Comparison of ENCODE assay signal across 15 cellular contexts in genomic region chr16:2756288-2757015, GRCh38. TPM values are rescaled to one million over a fixed set of nuclear protein-coding genes. Genes with fewer than 3 reads are reported as not detected.
DNase-seq lines count a peak whose midpoint lies in the region; ATAC-seq, FAIRE-seq and TF ChIP-seq lines count a peak whose summit lies in the region.
"Had no signal": no experiment of that assay in that cellular context is flagged by ENCODE, and none has a peak within 500 bp of the region (broad histone marks: within the 10 kb centered on the region; RNA-seq: fewer than 3 reads in every experiment).

No MANE protein-coding gene starts in this region.

- H3K4me1 Mint-ChIP-seq in T-helper 2 cell treated with Interferon-gamma antibody and Interleukin-4, amounts not matched to agents 5 μg/mL and 100 μg/mL, for 36 hours (ENCODE audit: low read depth) = peaks cover 41% of the 10 kb centered on the region
- H3K4me1 Mint-ChIP-seq in effector memory CD8-positive, alpha-beta T cell (ENCODE audit: low read depth in 2 of 2) = peaks cover 43 to 62% of the 10 kb centered on the region in 2 donors

- H3K27me3 Mint-ChIP-seq in T-helper 2 cell treated with Interferon-gamma antibody and Interleukin-4, amounts not matched to agents 5 μg/mL and 100 μg/mL, for 36 hours (ENCODE audit: low read depth) = no peaks in the 10 kb centered on the region
- H3K27me3 Mint-ChIP-seq in effector memory CD8-positive, alpha-beta T cell = no peaks in the 10 kb centered on the region

- no peak for FAIRE-seq in H54 (lab: Jason Lieb, UNC)
- FAIRE-seq: A204.1, endothelial cell of umbilical vein had no signal

- peaks cover 78% of the 10 kb centered on the region for H3K36me3 Mint-ChIP-seq in T-helper 2 cell treated with Interferon-gamma antibody and Interleukin-4, amounts not matched to agents 5 μg/mL and 100 μg/mL, for 36 hours (ENCODE audit: low read depth)
- peaks cover 87% of the 10 kb centered on the region for H3K36me3 Mint-ChIP-seq in effector memory CD8-positive, alpha-beta T cell (ENCODE audit: insufficient read depth)

- no peak overlapping the region for H3K4me3 Mint-ChIP-seq in T-helper 2 cell treated with Interferon-gamma antibody and Interleukin-4, amounts not matched to agents 5 μg/mL and 100 μg/mL, for 36 hours
- peak overlapping the region in 1 of 2 donors; percentile 98 for H3K4me3 Mint-ChIP-seq in effector memory CD8-positive, alpha-beta T cell

- TF ChIP-seq POLR2A in H54 (IDR thresholded peaks at IDR 0.05; ENCODE audit: low read depth, low read length) = no peak

- peak overlapping the region; percentile 26 for H3K27ac Mint-ChIP-seq in T-helper 2 cell treated with Interferon-gamma antibody and Interleukin-4, amounts not matched to agents 5 μg/mL and 100 μg/mL, for 36 hours
- peak overlapping the region; percentile 88 to 99 for H3K27ac Mint-ChIP-seq in effector memory CD8-positive, alpha-beta T cell

- H3K27ac ChIP-seq in HEK293 (ENCODE audit: extremely low read depth, low read depth, low read length) = 0 out of 2 replicates have a peak overlapping the region, but pooled peaks have one; percentile 2

- no peaks in the 10 kb centered on the region for H3K9me3 Mint-ChIP-seq in T-helper 2 cell treated with Interferon-gamma antibody and Interleukin-4, amounts not matched to agents 5 μg/mL and 100 μg/mL, for 36 hours
- no peaks in the 10 kb centered on the region for H3K9me3 Mint-ChIP-seq in effector memory CD8-positive, alpha-beta T cell

- H3K36me3 ChIP-seq in HEK293 (ENCODE audit: control insufficient read depth in 2 of 2, insufficient read depth in 1 of 2, low read length in 2 of 2) = peaks cover 51 to 80% of the 10 kb centered on the region in 2 experiments

- TF ChIP-seq CTCF in HEK293 (tag by site-specific recombination; IDR thresholded peaks at IDR 0.05) = no peak

- H3K4me3 ChIP-seq in HEK293 (ENCODE audit: low read depth, low read length) = no peak overlapping the region

- no peak for ATAC-seq in effector memory CD8-positive, alpha-beta T cell (replicated peaks)
- ATAC-seq in HG02759 (IDR thresholded peaks at IDR 0.05; ENCODE audit: unreplicated experiment) = no peak

- no peaks in the 10 kb centered on the region for H3K9me3 ChIP-seq in HEK293 (ENCODE audit: control insufficient read depth, insufficient read depth, low read depth, low read length)

- intact Hi-C loops in posterior vena cava (cut with DNase I) = no loop called here

- CTCF ChIA-PET in HEK293 (lab: Yijun Ruan, JAX) = interaction anchor here (0.6 kb wide), 1 partner anchor 104 kb away, joined by 4 read pairs; no protein-coding TSS in a partner anchor

- peaks cover 5% of the 10 kb centered on the region for H3K4me1 ChIP-seq in HEK293 (ENCODE audit: control insufficient read depth, insufficient read depth, low read length)

- POLR2A ChIA-PET in HEK293 (lab: Yijun Ruan, JAX) = interaction anchor here (0.7 to 1.8 kb wide), 3 partner anchors 12 to 153 kb away, joined by 3 to 4 read pairs (median 4); no protein-coding TSS in a partner anchor

- DNase-seq in T-helper 2 cell treated with Interferon-gamma antibody and Interleukin-4, amounts not matched to agents 5 μg/mL and 100 μg/mL, for 36 hours (ENCODE audit: low spot score) = no peak
- DNase-seq in T-helper 2 cell (no peak), posterior vena cava (ENCODE audit: low spot score) (peak; percentile 64), NCI-H2081 treated with DMSO at 0.1 percent for 48 hours (lab: John Stamatoyannopoulos, UW) (no peak), H54 (ENCODE audit: insufficient read length, low spot score) (no peak)
- DNase-seq in effector memory CD8-positive, alpha-beta T cell = no peak
- DNase-seq: Kasumi-1, midbrain had no signal

TF ChIP-seq in HEK293, 187 proteins besides CTCF, POLR2A, EP300 and RAD21:
- TF ChIP-seq PRDM1 (tag by site-specific recombination; IDR thresholded peaks at IDR 0.05) = peak; percentile 69
- TF ChIP-seq, protein P1, sequence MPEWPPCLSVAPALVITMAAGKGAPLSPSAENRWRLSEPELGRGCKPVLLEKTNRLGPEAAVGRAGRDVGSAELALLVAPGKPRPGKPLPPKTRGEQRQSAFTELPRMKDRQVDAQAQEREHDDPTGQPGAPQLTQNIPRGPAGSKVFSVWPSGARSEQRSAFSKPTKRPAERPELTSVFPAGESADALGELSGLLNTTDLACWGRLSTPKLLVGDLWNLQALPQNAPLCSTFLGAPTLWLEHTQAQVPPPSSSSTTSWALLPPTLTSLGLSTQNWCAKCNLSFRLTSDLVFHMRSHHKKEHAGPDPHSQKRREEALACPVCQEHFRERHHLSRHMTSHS (tag by site-specific recombination; IDR thresholded peaks at IDR 0.05) = 0 out of 2 replicates have a peak, but pooled peaks have one; percentile 34
- TF ChIP-seq ZFHX2 (tag by site-specific recombination; conservative IDR thresholded peaks at IDR 0.05) = peak; percentile 37; the same call in 1 of the 2 replicates
- no peak for TF ChIP-seq ZNF280C (tag by site-specific recombination; IDR thresholded peaks at IDR 0.05)
- TF ChIP-seq ZNF211 (tag by site-specific recombination; IDR thresholded peaks at IDR 0.05; ENCODE audit: low read depth) = no peak
- peak; percentile 37; the same call in 1 of the 2 replicates for TF ChIP-seq EGR2 (tag by site-specific recombination; IDR thresholded peaks at IDR 0.05; ENCODE audit: low read depth)
- TF ChIP-seq, protein P2, sequence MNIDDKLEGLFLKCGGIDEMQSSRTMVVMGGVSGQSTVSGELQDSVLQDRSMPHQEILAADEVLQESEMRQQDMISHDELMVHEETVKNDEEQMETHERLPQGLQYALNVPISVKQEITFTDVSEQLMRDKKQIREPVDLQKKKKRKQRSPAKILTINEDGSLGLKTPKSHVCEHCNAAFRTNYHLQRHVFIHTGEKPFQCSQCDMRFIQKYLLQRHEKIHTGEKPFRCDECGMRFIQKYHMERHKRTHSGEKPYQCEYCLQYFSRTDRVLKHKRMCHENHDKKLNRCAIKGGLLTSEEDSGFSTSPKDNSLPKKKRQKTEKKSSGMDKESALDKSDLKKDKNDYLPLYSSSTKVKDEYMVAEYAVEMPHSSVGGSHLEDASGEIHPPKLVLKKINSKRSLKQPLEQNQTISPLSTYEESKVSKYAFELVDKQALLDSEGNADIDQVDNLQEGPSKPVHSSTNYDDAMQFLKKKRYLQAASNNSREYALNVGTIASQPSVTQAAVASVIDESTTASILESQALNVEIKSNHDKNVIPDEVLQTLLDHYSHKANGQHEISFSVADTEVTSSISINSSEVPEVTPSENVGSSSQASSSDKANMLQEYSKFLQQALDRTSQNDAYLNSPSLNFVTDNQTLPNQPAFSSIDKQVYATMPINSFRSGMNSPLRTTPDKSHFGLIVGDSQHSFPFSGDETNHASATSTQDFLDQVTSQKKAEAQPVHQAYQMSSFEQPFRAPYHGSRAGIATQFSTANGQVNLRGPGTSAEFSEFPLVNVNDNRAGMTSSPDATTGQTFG (tag by site-specific recombination; IDR thresholded peaks at IDR 0.05; ENCODE audit: borderline replicate concordance) = no peak
- TF ChIP-seq ZNF112 (tag by site-specific recombination; IDR thresholded peaks at IDR 0.05) = no peak
- no peak for TF ChIP-seq FEZF1 (tag by site-specific recombination; IDR thresholded peaks at IDR 0.05)

RNA-seq across cellular contexts. Expression of gene SRRM2, which starts 4.0 kb away (rescaled TPM):
- 100 to 1,000 TPM; 320 to 360 TPM for total RNA-seq in posterior vena cava

RNA-seq across cellular contexts. Expression of gene ELOB, which starts 20.6 kb away (rescaled TPM):
- total RNA-seq in posterior vena cava = 100 to 1,000 TPM; 182 to 196 TPM

RNA-seq across cellular contexts. Expression of gene PRSS33, which starts 30.9 kb away (rescaled TPM):
- total RNA-seq in posterior vena cava = not detected
- total RNA-seq: endothelial cell of umbilical vein; T-helper 1 cell treated with Interleukin-12 subunit alpha and Interleukin-12 subunit beta and Interleukin-4 antibody, amounts not matched to agents 30 ng/mL and 1 ng/mL, for 36 hours had no signal

RNA-seq across cellular contexts. Expression of gene PRSS27, which starts 36.4 kb away (rescaled TPM):
- 1 to 10 TPM in 1 of 2 donors, under 1 TPM in 1; 0.71 to 1.4 TPM for total RNA-seq in posterior vena cava

RNA-seq across cellular contexts. Expression of gene PRSS41, which starts 41.8 kb away (rescaled TPM):
- total RNA-seq in posterior vena cava = not detected
- total RNA-seq: activated CD8-positive, alpha-beta memory T cell treated with anti-CD3 and anti-CD28 coated beads for 36 hours; endothelial cell of umbilical vein; T-helper 1 cell treated with Interleukin-12 subunit alpha and Interleukin-12 subunit beta and Interleukin-4 antibody, amounts not matched to agents 30 ng/mL and 1 ng/mL, for 36 hours; temporal lobe had no signal
